18 cellular contexts compared by ENCODE assay signal in genomic region chr19:48571378-48572162, GRCh38. TPM values are rescaled to one million over a fixed set of nuclear protein-coding genes. Genes with fewer than 3 reads are reported as not detected.
DNase-seq lines count a peak whose midpoint lies in the region; ATAC-seq and TF ChIP-seq lines count a peak whose summit lies in the region.
"Had no signal": no experiment of that assay in that cellular context is flagged by ENCODE, and none has a peak within 500 bp of the region (broad histone marks: within the 10 kb centered on the region; RNA-seq: fewer than 3 reads in every experiment).

No MANE protein-coding gene starts in this region.

- peak overlapping the region; percentile 54 for H3K4me3 Mint-ChIP-seq in neural progenitor cell

- in situ Hi-C loops in Caki2 (cut with HindIII; ENCODE audit: low pct_unique_long_range_greater_than_20kb, low sequenced_read_pairs): no loop called here

- H3K36me3 Mint-ChIP-seq in neural progenitor cell: no peaks in the 10 kb centered on the region

- no peak overlapping the region for H3K27ac Mint-ChIP-seq in neural progenitor cell
- H3K27ac Mint-ChIP-seq: activated T-helper 2 cell treated with anti-CD3 and anti-CD28 coated beads, Interferon-gamma antibody, Interleukin-2, Interleukin-4, amounts not matched to agents 10 μg/mL and 5 μg/mL and 100 μg/mL, durations not matched to agents 14 hours and 24 hours and 36 hours had no signal

- peaks cover 23% of the 10 kb centered on the region for H3F3A ChIP-seq in neural progenitor cell (ENCODE audit: low read depth)

- POLR2A ChIA-PET in RWPE1 (lab: Yijun Ruan, JAX; ENCODE audit: low non-redundant PET): interaction anchor here (0.6 kb wide), 1 partner anchor 64 kb away, joined by 3 read pairs; no protein-coding TSS in a partner anchor

- H3K9me3 Mint-ChIP-seq in neural progenitor cell: no peaks in the 10 kb centered on the region
- H3K9me3 Mint-ChIP-seq: activated T-helper 2 cell treated with anti-CD3 and anti-CD28 coated beads, Interferon-gamma antibody, Interleukin-2, Interleukin-4, amounts not matched to agents 10 μg/mL and 5 μg/mL and 100 μg/mL, durations not matched to agents 14 hours and 24 hours and 36 hours had no signal

- no peaks in the 10 kb centered on the region for H3K9me3 ChIP-seq in neural progenitor cell (ENCODE audit: low read depth)
- H3K9me3 ChIP-seq: body of pancreas, heart left ventricle had no signal

- no peak overlapping the region for H3K9ac ChIP-seq in neural progenitor cell

- no peak overlapping the region for H3K4me2 ChIP-seq in neural progenitor cell

- TF ChIP-seq CTCF in LNCaP clone FGC (IDR thresholded peaks at IDR 0.05; ENCODE audit: control insufficient read depth, extremely low read depth, insufficient read depth) (no peak), RWPE1 (conservative IDR thresholded peaks at IDR 0.05; ENCODE audit: low read depth) (no peak), neural progenitor cell (IDR thresholded peaks at IDR 0.05) (no peak)

- H3K36me3 ChIP-seq in neural progenitor cell: no peaks in the 10 kb centered on the region
- H3K36me3 ChIP-seq: heart left ventricle had no signal

- peaks cover 46% of the 10 kb centered on the region for H3K4me1 Mint-ChIP-seq in neural progenitor cell

- H3K27me3 ChIP-seq in neural progenitor cell: peaks cover 22% of the 10 kb centered on the region
- H3K27me3 ChIP-seq: body of pancreas, heart left ventricle had no signal

- intact Hi-C loops in Right ventricle myocardium superior (cut with DNase I): no loop called here

- CTCF ChIA-PET in RWPE1 (lab: Yijun Ruan, JAX): interaction anchor here (1.1 kb wide), 1 partner anchor 17 kb away, joined by 3 read pairs; no protein-coding TSS in a partner anchor

- peaks cover 19% of the 10 kb centered on the region for H3K27me3 Mint-ChIP-seq in neural progenitor cell (ENCODE audit: insufficient read depth, low read depth)

- peaks cover 10% of the 10 kb centered on the region for H3K4me1 ChIP-seq in neural progenitor cell

- no peak overlapping the region for H2AFZ ChIP-seq in neural progenitor cell (replicated peaks)

- no peaks in the 10 kb centered on the region for H3K79me2 ChIP-seq in neural progenitor cell (ENCODE audit: low read depth)

- no peak overlapping the region for H3K4me3 ChIP-seq in LNCaP clone FGC (ENCODE audit: low read depth, low read length)
- no peak overlapping the region for H3K4me3 ChIP-seq in neural progenitor cell
- H3K4me3 ChIP-seq: body of pancreas, heart left ventricle had no signal

- no peaks in the 10 kb centered on the region for H4K20me1 ChIP-seq in neural progenitor cell (ENCODE audit: low read depth)

- DNase-seq in Caki2 (ENCODE audit: low read depth) (peak; percentile 65), LNCaP clone FGC (ENCODE audit: low read depth) (peak; percentile 92), RWPE1 (ENCODE audit: low spot score) (no peak), neural progenitor cell (ENCODE audit: low spot score) (no peak), Kasumi-1 (lab: John Stamatoyannopoulos, UW) (no peak), activated gamma-delta T cell treated with Interleukin-2 at 50 U/mL for 16 hours (no peak), Right ventricle myocardium superior (no peak)
- DNase-seq: activated CD4-positive, alpha-beta T cell treated with anti-CD3 and anti-CD28 coated beads for 4 hours; heart left ventricle; MV-4-11; NCI-H2227 treated with DMSO at 0.1 percent for 48 hours; retina; substantia nigra had no signal

- H3K27ac ChIP-seq in RWPE1: peak overlapping the region; percentile 46; the same call in 1 of the 2 replicates
- no peak overlapping the region for H3K27ac ChIP-seq in neural progenitor cell
- H3K27ac ChIP-seq: body of pancreas, heart left ventricle had no signal

- no peak for ATAC-seq in Right ventricle myocardium superior (ENCODE audit: poor library complexity)
- ATAC-seq: body of pancreas, heart left ventricle had no signal

RNA-seq across cellular contexts. Expression of gene SULT2B1, which starts 19.6 kb away (rescaled TPM):
- 0.20 TPM in 1 of 2 replicates, not detected in the other for total RNA-seq in Caki2 (2014; rRNA removed; shearing (Covaris generic); ENCODE audit: low replicate concordance)
- total RNA-seq in neural progenitor cell (ENCODE audit: low replicate concordance) (1.6 TPM in 1 of 2 replicates, not detected in the other), Right ventricle myocardium superior (0.22 TPM)
- total RNA-seq: activated T-helper 2 cell treated with anti-CD3 and anti-CD28 coated beads, Interferon-gamma antibody, Interleukin-2, Interleukin-4, amounts not matched to agents 10 μg/mL and 5 μg/mL and 100 μg/mL, durations not matched to agents 14 hours and 24 hours and 36 hours; G401; liver had no signal

RNA-seq across cellular contexts. Expression of gene SPACA4, which starts 35.0 kb away (rescaled TPM):
- not detected in 2 replicates for total RNA-seq in Caki2 (2014; rRNA removed; shearing (Covaris generic); ENCODE audit: low replicate concordance)
- not detected in 2 replicates for total RNA-seq in neural progenitor cell (ENCODE audit: low replicate concordance)
- total RNA-seq in Right ventricle myocardium superior: not detected
- total RNA-seq: activated T-helper 2 cell treated with anti-CD3 and anti-CD28 coated beads, Interferon-gamma antibody, Interleukin-2, Interleukin-4, amounts not matched to agents 10 μg/mL and 5 μg/mL and 100 μg/mL, durations not matched to agents 14 hours and 24 hours and 36 hours; body of pancreas; G401; H4; heart left ventricle; liver had no signal

RNA-seq across cellular contexts. Expression of gene FAM83E, which starts 43.3 kb away (rescaled TPM):
- not detected in 2 replicates for total RNA-seq in Caki2 (2014; rRNA removed; shearing (Covaris generic); ENCODE audit: low replicate concordance)
- total RNA-seq in neural progenitor cell (ENCODE audit: low replicate concordance): 0.06 and 2.6 TPM in 2 replicates
- not detected for total RNA-seq in Right ventricle myocardium superior
- total RNA-seq: heart left ventricle had no signal

RNA-seq across cellular contexts. Expression of gene RPL18, which starts 47.4 kb away (rescaled TPM):
- 2,144 and 2,176 TPM in 2 replicates for total RNA-seq in Caki2 (2014; rRNA removed; shearing (Covaris generic); ENCODE audit: low replicate concordance)
- total RNA-seq in neural progenitor cell (ENCODE audit: low replicate concordance) (1,962 and 2,391 TPM in 2 replicates), Right ventricle myocardium superior (526 TPM)

RNA-seq across cellular contexts. Expression of gene SPHK2, which starts 47.7 kb away (rescaled TPM):
- total RNA-seq in Caki2 (2014; rRNA removed; shearing (Covaris generic); ENCODE audit: low replicate concordance): 3.6 and 4.8 TPM in 2 replicates
- total RNA-seq in neural progenitor cell (ENCODE audit: low replicate concordance) (7.2 and 46.1 TPM in 2 replicates), Right ventricle myocardium superior (7.6 TPM)

Comparison
In these comparisons a context has a peak if more than half of its experiments do, and no peak if none do; other contexts are left out.
1. DNase-seq: peak in Caki2 (single experiment) and LNCaP clone FGC (single experiment); none in RWPE1 (single experiment), neural progenitor cell (single experiment), Kasumi-1 (0 of 2), activated gamma-delta T cell treated with Interleukin-2 at 50 U/mL for 16 hours (single experiment) and Right ventricle myocardium superior (single experiment).